7 cellular contexts compared by ENCODE assay signal in the genomic region with DNA sequence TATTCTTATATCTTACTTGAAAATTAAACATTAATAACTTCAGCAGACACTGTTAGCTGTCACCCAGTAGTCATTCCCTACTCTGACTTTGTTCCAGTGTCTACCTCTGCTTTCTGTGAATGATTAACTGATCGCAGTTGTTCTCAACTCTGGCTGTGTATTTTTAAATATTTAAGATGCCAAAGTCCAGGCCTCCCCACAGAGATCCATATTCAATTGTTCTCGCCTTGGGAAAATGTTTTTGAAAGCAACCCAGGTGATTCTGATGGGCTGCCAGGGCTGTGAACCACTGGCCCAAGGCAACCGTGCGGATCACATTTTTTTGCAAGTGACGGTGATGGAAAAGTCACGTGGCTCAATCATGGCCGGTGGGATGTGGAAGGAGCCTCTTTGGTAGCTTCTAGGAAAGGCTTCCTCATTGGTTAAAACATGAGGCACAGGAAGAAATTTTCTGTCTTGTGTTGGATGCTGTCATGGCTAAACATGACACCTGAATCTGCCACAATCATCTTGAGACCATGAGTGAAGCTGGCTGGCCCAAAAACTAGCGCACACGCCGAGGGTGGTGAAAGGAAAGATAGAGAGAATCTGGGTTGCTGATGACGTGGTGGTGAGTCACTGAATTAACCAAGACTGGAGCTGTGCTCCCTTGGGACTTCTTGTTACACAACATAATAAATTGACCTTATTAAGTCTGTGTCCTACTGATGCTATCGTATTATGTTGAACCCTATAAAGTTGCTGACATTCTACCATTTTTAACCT. TPM values are rescaled to one million over a fixed set of nuclear protein-coding genes. Genes with fewer than 3 reads are reported as not detected.
DNase-seq lines count a peak whose midpoint lies in the region; ATAC-seq and TF ChIP-seq lines count a peak whose summit lies in the region.

No MANE protein-coding gene starts in this region.

- no peaks in the 10 kb centered on the region for H3K4me1 ChIP-seq in Peyer's patch

- H3K27ac ChIP-seq in Peyer's patch, result peak overlapping the region in 1 of 4 donors; percentile 28

- H3K4me3 ChIP-seq in Peyer's patch, result peak overlapping the region in 1 of 4 donors; percentile 8
- no peak overlapping the region for H3K4me3 ChIP-seq in fibroblast of mammary gland (ENCODE audit: control insufficient read depth, low read depth, low read length)
- no peak overlapping the region for H3K4me3 ChIP-seq in skeletal muscle cell (ENCODE audit: low read depth, low read length)

- no peak for TF ChIP-seq POLR2A in Peyer's patch (IDR thresholded peaks at IDR 0.05)

- ATAC-seq in GM19467 (IDR thresholded peaks at IDR 0.05; ENCODE audit: unreplicated experiment), result no peak

- TF ChIP-seq CTCF in Peyer's patch (IDR thresholded peaks at IDR 0.05) (no peak), fibroblast of mammary gland (conservative IDR thresholded peaks at IDR 0.05; ENCODE audit: control insufficient read depth, insufficient read depth, low read depth, low read length) (no peak), GM13977 (IDR thresholded peaks at IDR 0.05; ENCODE audit: extremely low read depth, insufficient read depth, missing control alignments) (no peak)

- H3K36me3 ChIP-seq in Peyer's patch, result no peaks in the 10 kb centered on the region

- no peaks in the 10 kb centered on the region for H3K27me3 ChIP-seq in Peyer's patch

- no peaks in the 10 kb centered on the region for H3K9me3 ChIP-seq in Peyer's patch

- in situ Hi-C loops in GM13977 (cut with MboI; ENCODE audit: low pct_unique_long_range_greater_than_20kb, low sequenced_read_pairs, unreplicated experiment), result no loop called here

- DNase-seq in GOT3 (lab: John Stamatoyannopoulos, UW) (peak; percentile 39), Peyer's patch (peak in 2 of 3 donors; percentile 58 to 76), fibroblast of mammary gland (ENCODE audit: low read depth) (peak; percentile 100), skeletal muscle cell (ENCODE audit: low read depth) (peak; percentile 96), germinal center (ENCODE audit: low spot score) (no peak), GM13977 (ENCODE audit: low spot score) (no peak)

RNA-seq across cellular contexts. Expression of a gene that starts 37.2 kb away (rescaled TPM):
- not detected for total RNA-seq in Peyer's patch

RNA-seq across cellular contexts. Expression of a gene that starts 43.4 kb away (rescaled TPM):
- 10 to 100 TPM; 24.8 to 53.6 (median 41.6) TPM for total RNA-seq in Peyer's patch

Comparison
In these comparisons a context has a peak if more than half of its experiments do, and no peak if none do; other contexts are left out.
1. DNase-seq: peak in GOT3 (single experiment), Peyer's patch (2 of 3), fibroblast of mammary gland (single experiment) and skeletal muscle cell (single experiment); none in germinal center (single experiment) and GM13977 (single experiment).